37 cellular contexts compared by ENCODE assay signal in the genomic region with DNA sequence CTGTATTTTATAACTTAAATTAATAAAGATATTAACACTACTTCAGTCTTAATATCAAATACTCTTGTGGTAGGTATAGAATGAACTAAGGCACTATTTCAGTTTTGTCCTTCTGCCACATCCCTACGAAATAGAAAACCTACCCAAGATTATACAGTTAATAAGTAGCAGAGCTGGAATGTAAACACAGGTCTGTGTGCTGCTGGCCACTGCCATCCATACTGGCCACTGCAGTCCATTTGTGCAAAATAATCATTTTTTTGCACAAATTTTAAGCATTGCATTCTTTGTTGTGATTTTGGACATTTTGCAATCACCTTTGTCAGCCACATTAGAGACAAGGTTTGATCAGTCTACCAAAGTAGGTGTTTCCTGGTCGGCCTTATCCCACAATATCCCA.
"Had no signal": no experiment of that assay in that cellular context is flagged by ENCODE, and none has a peak within 500 bp of the region (broad histone marks: within the 10 kb centered on the region; RNA-seq: fewer than 3 reads in every experiment).

No MANE protein-coding gene starts in this region.

- DNase-seq: activated B cell treated with CpG ODN at 0.5 μM for 24 hours; activated CD4-positive, alpha-beta memory T cell treated with anti-CD3 and anti-CD28 coated beads for 36 hours; activated CD4-positive, alpha-beta T cell treated with anti-CD3 and anti-CD28 coated beads for 4 hours; activated CD4-positive, alpha-beta T cell treated with anti-CD3 and anti-CD28 coated beads, Interleukin-2, amount 50 U/mL, for 1 hour; activated CD4-positive, CD25-positive, alpha-beta regulatory T cell treated with anti-CD3 and anti-CD28 coated beads, Interleukin-2, amount 50 U/mL, for 72 hours; activated CD8-positive, alpha-beta memory T cell treated with anti-CD3 and anti-CD28 coated beads for 24 hours; activated CD8-positive, alpha-beta memory T cell treated with anti-CD3 and anti-CD28 coated beads, Interleukin-2, amount 10 ng/mL, durations not matched to agents 7 days and 5 days; activated CD8-positive, alpha-beta memory T cell treated with anti-CD3 and anti-CD28 coated beads, Interleukin-2, amount 50 U/mL, for 48 hours; activated effector memory CD4-positive, alpha-beta T cell treated with anti-CD3 and anti-CD28 coated beads, Interleukin-2, amount 50 U/mL, for 16 hours; activated naive CD4-positive, alpha-beta T cell; activated naive CD4-positive, alpha-beta T cell treated with anti-CD3 and anti-CD28 coated beads, Interleukin-2, amount 50 U/mL, for 16 hours; activated naive CD8-positive, alpha-beta T cell treated with anti-CD3 and anti-CD28 coated beads for 36 hours; activated T-cell treated with anti-CD3 and anti-CD28 coated beads, Interleukin-2, amount 50 U/mL, for 72 hours; amniotic stem cell; aorta; NCI-H1092 treated with DMSO at 0.1 percent for 48 hours; NCI-H1417; NCI-H146; NCI-H187; NCI-H2029 treated with DMSO at 0.1 percent for 48 hours; NCI-H2107; NCI-H2171; NCI-H510A; NCI-H526; NCI-H748 treated with DMSO at 0.1 percent for 48 hours; NK-92 treated with Interleukin-12 subunit alpha and Interleukin-12 subunit beta, amount 100 ng/mL, for 24 hours; PC-3; Right ventricle myocardium superior; SW 1271; T-helper 1 cell; T-helper 2 cell; T-helper 9 cell had no signal

- H3K27me3 ChIP-seq: cardiac muscle cell had no signal

- H3K36me3 ChIP-seq: cardiac muscle cell had no signal

- H3K27ac ChIP-seq: cardiac muscle cell, RWPE1, VCaP had no signal

- H3K4me3 ChIP-seq: cardiac muscle cell had no signal

- H3K4me1 Mint-ChIP-seq: activated B cell treated with CpG ODN at 0.5 μM for 24 hours; activated CD8-positive, alpha-beta memory T cell treated with anti-CD3 and anti-CD28 coated beads, Interleukin-2, amount 10 ng/mL, durations not matched to agents 7 days and 5 days; activated naive CD8-positive, alpha-beta T cell treated with anti-CD3 and anti-CD28 coated beads for 36 hours; activated T-helper 17 cell treated with anti-CD3 and anti-CD28 coated beads, Interleukin-2, amount 50 U/mL, for 72 hours; central memory CD8-positive, alpha-beta T cell had no signal

- ATAC-seq: activated CD8-positive, alpha-beta memory T cell treated with anti-CD3 and anti-CD28 coated beads, Interleukin-2, amount 10 ng/mL, durations not matched to agents 7 days and 5 days; activated T-cell treated with anti-CD3 and anti-CD28 coated beads, Interleukin-2, amount 50 U/mL, for 72 hours; activated T-helper 17 cell treated with anti-CD3 and anti-CD28 coated beads, Interleukin-2, amount 50 U/mL, for 72 hours; PC-3 had no signal

- H3K36me3 Mint-ChIP-seq: activated CD4-positive, alpha-beta memory T cell treated with anti-CD3 and anti-CD28 coated beads for 36 hours; activated CD8-positive, alpha-beta memory T cell treated with anti-CD3 and anti-CD28 coated beads, Interleukin-2, amount 10 ng/mL, durations not matched to agents 7 days and 5 days; activated naive CD8-positive, alpha-beta T cell treated with anti-CD3 and anti-CD28 coated beads for 36 hours had no signal

- H3K9me3 Mint-ChIP-seq: activated B cell treated with CpG ODN at 0.5 μM for 24 hours; activated CD4-positive, alpha-beta memory T cell treated with anti-CD3 and anti-CD28 coated beads for 36 hours; activated naive CD8-positive, alpha-beta T cell treated with anti-CD3 and anti-CD28 coated beads for 36 hours; activated T-cell treated with anti-CD3 and anti-CD28 coated beads, Interleukin-2, amount 50 U/mL, for 72 hours; activated T-helper 17 cell treated with anti-CD3 and anti-CD28 coated beads, Interleukin-2, amount 50 U/mL, for 72 hours; central memory CD8-positive, alpha-beta T cell had no signal

- H3K4me3 Mint-ChIP-seq: activated B cell treated with CpG ODN at 0.5 μM for 24 hours; activated CD4-positive, alpha-beta memory T cell treated with anti-CD3 and anti-CD28 coated beads for 36 hours; activated CD8-positive, alpha-beta memory T cell treated with anti-CD3 and anti-CD28 coated beads, Interleukin-2, amount 10 ng/mL, durations not matched to agents 7 days and 5 days; activated naive CD8-positive, alpha-beta T cell treated with anti-CD3 and anti-CD28 coated beads for 36 hours; activated T-cell treated with anti-CD3 and anti-CD28 coated beads, Interleukin-2, amount 50 U/mL, for 72 hours; activated T-helper 17 cell treated with anti-CD3 and anti-CD28 coated beads, Interleukin-2, amount 50 U/mL, for 72 hours; central memory CD8-positive, alpha-beta T cell had no signal

- H3K27me3 Mint-ChIP-seq: activated B cell treated with CpG ODN at 0.5 μM for 24 hours; activated T-helper 17 cell treated with anti-CD3 and anti-CD28 coated beads, Interleukin-2, amount 50 U/mL, for 72 hours; central memory CD8-positive, alpha-beta T cell had no signal

- H3K27ac Mint-ChIP-seq: activated B cell treated with CpG ODN at 0.5 μM for 24 hours; activated CD4-positive, alpha-beta memory T cell treated with anti-CD3 and anti-CD28 coated beads for 36 hours; activated CD8-positive, alpha-beta memory T cell treated with anti-CD3 and anti-CD28 coated beads, Interleukin-2, amount 10 ng/mL, durations not matched to agents 7 days and 5 days; activated naive CD8-positive, alpha-beta T cell treated with anti-CD3 and anti-CD28 coated beads for 36 hours; activated T-cell treated with anti-CD3 and anti-CD28 coated beads, Interleukin-2, amount 50 U/mL, for 72 hours; activated T-helper 17 cell treated with anti-CD3 and anti-CD28 coated beads, Interleukin-2, amount 50 U/mL, for 72 hours had no signal
